ENCODE assay signal across 1 cellular context in genomic region chr12:48765753-48766162, GRCh38.
TF ChIP-seq lines count a peak whose summit lies in the region.

No MANE protein-coding gene starts in this region.

TF ChIP-seq in GM12878, 131 proteins besides CTCF, POLR2A, EP300 and RAD21 (continued from another document):
- TF ChIP-seq BCL3 (IDR thresholded peaks at IDR 0.05; ENCODE audit: borderline replicate concordance, insufficient read depth, low read depth, low read length, poor library complexity, severe bottlenecking) (no peak), STAT1 (conservative IDR thresholded peaks at IDR 0.05) (no peak), MYB (IDR thresholded peaks at IDR 0.05; ENCODE audit: borderline replicate concordance, low read depth, low read length) (no peak), HDAC2 (IDR thresholded peaks at IDR 0.05) (no peak), RUNX3 (IDR thresholded peaks at IDR 0.05; ENCODE audit: low read length) (peak; percentile 91), EZH2 (IDR thresholded peaks at IDR 0.05; ENCODE audit: borderline replicate concordance, control insufficient read depth, low read depth, low read length) (no peak), SUPT20H (IDR thresholded peaks at IDR 0.05; ENCODE audit: borderline replicate concordance, control insufficient read depth, low read depth, low read length) (no peak), CBX3 (IDR thresholded peaks at IDR 0.05; ENCODE audit: borderline replicate concordance, low read depth) (no peak), ESRRA (IDR thresholded peaks at IDR 0.05; ENCODE audit: low read length) (no peak)
